In the genomic region with DNA sequence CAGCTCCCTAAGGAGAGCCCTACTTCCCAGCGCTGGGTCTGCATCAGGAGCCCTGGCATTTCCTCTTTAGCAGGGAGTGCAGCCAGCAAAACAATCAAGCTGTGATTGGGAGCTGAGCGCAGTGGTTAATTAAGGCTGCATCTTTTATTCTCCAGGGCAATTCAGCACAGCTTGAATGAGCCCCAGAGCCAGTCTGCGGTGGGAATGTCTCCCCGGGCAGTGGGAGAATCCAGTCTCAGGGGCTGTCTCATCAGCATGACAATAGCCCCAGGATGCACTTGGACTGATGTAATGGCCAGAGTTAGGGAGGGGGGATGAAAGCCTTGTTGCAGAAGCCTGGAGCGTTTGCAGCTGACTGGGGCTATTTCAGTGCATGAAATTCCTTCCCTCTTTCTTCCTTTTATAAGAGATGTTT, we compare ENCODE assay signal across 8 cellular contexts.
A peak's percentile ranks its signal among the peaks of the same experiment; 100 is the strongest.
DNase-seq lines count a peak whose midpoint lies in the region; TF ChIP-seq lines count a peak whose summit lies in the region.

No MANE protein-coding gene starts in this region.

- no peak for TF ChIP-seq CTCF in nephron progenitor cell (IDR thresholded peaks at IDR 0.05)

- intact Hi-C loops in posterior vena cava (cut with DNase I), result no loop called here

- no peaks in the 10 kb centered on the region for H3K36me3 Mint-ChIP-seq in nephron progenitor cell (ENCODE audit: low read depth)

- no peaks in the 10 kb centered on the region for H3K9me3 Mint-ChIP-seq in nephron progenitor cell

- H3K27ac Mint-ChIP-seq in nephron progenitor cell, result no peak overlapping the region

- no peak overlapping the region for H3K4me3 Mint-ChIP-seq in nephron progenitor cell

- H3K27me3 Mint-ChIP-seq in nephron progenitor cell (ENCODE audit: low read depth, poor library complexity), result peaks cover 13% of the 10 kb centered on the region

- H3K4me1 Mint-ChIP-seq in nephron progenitor cell, result peaks cover 46% of the 10 kb centered on the region

- DNase-seq in EH (ENCODE audit: low read depth), result peak; percentile 45
- DNase-seq in NCI-H2081 treated with DMSO at 0.1 percent for 48 hours (lab: John Stamatoyannopoulos, UW), result peak; percentile 93
- DNase-seq in cerebellar cortex (ENCODE audit: low spot score), result peak; percentile 21
- peak; percentile 21 for DNase-seq in nephron progenitor cell
- no peak for DNase-seq in posterior vena cava (ENCODE audit: low spot score)
- no peak for DNase-seq in activated CD4-positive, CD25-positive, alpha-beta regulatory T cell treated with anti-CD3 and anti-CD28 coated beads, Interleukin-2, amount 50 U/mL, for 72 hours
- DNase-seq in NOMO-1 treated with DMSO at 0.1 percent for 48 hours (lab: John Stamatoyannopoulos, UW; ENCODE audit: unreplicated experiment), result no peak
- no peak for DNase-seq in HT-29 (ENCODE audit: low spot score)

Comparison
In these comparisons a context has a peak if more than half of its experiments do, and no peak if none do; other contexts are left out.
1. DNase-seq: peak in EH (single experiment), NCI-H2081 treated with DMSO at 0.1 percent for 48 hours (single experiment), cerebellar cortex (single experiment) and nephron progenitor cell (single experiment); none in posterior vena cava (single experiment), activated CD4-positive, CD25-positive, alpha-beta regulatory T cell treated with anti-CD3 and anti-CD28 coated beads, Interleukin-2, amount 50 U/mL, for 72 hours (single experiment), NOMO-1 treated with DMSO at 0.1 percent for 48 hours (single experiment) and HT-29 (single experiment).